Comparison of ENCODE assay signal across 1 cellular context in the genomic region with DNA sequence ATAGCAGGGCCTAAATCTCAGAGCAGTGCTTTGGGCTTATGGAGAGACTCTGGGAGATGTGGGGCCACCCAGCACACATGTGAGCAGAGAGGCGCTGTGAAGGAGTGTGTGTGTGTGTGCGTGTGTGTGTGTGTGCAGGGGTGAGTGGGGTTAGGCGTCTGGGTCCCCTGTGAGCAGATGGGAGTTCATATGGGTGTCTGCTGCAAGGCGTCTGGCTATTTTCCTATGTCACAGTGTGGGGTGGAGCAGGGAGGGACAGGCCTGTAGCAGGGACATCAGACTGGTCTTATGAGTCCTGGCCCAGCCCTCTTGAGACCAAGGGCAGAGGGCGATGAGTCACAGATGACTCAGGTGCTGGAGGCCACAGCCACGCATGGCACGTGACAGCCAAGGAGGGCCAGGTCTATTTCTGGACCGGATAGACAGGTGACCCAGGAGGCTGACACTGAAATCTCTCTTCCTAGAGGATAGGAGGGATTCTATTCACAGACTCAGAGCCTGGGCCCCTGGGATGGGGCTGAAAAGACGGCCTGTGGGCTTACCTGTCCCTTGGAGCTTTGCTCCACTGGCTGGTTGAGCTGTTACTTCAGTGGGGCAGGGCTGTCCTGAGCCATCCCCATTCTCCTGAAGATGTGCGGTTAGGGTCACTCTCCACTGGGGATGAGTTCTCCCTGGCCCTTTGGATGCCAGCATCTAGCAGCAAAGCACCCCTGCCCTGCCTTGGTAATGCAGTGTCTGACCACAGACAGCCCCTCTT.
TF ChIP-seq lines count a peak whose summit lies in the region.

No MANE protein-coding gene starts in this region.

TF ChIP-seq in IMR-90, 13 proteins besides CTCF, POLR2A, EP300 and RAD21 (continued from another document):
- TF ChIP-seq, protein P1, sequence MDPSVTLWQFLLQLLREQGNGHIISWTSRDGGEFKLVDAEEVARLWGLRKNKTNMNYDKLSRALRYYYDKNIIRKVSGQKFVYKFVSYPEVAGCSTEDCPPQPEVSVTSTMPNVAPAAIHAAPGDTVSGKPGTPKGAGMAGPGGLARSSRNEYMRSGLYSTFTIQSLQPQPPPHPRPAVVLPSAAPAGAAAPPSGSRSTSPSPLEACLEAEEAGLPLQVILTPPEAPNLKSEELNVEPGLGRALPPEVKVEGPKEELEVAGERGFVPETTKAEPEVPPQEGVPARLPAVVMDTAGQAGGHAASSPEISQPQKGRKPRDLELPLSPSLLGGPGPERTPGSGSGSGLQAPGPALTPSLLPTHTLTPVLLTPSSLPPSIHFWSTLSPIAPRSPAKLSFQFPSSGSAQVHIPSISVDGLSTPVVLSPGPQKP (IDR thresholded peaks at IDR 0.05; ENCODE audit: borderline replicate concordance, low read depth, low read length), result no peak
- TF ChIP-seq USF2 (IDR thresholded peaks at IDR 0.05; ENCODE audit: low read depth, low read length) (peak; percentile 91), FOS (IDR thresholded peaks at IDR 0.05; ENCODE audit: low read depth, low read length) (peak; percentile 87), CEBPB (IDR thresholded peaks at IDR 0.05; ENCODE audit: low read depth, low read length) (no peak)
